8 cellular contexts compared by ENCODE assay signal in the genomic region with DNA sequence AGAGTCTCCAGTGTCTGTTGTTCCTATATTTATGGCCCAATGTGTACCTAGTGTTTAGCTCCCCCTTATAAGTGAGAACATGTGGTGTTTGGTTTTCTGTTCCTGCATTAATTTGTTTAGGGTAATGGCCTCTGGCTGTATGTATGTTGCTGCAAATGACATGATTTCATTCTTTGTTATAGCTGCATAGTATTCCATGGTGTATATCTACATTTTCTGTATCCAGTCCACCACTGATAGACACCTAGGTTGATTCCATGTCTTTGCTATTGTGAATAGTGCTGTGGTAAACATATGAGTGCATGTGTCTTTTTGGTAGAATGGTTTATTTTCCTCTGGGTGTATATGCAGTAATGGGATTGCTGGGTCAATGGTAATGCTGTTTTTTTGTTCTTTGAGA. TPM values are rescaled to one million over a fixed set of nuclear protein-coding genes. Genes with fewer than 3 reads are reported as not detected.
"Had no signal": no experiment of that assay in that cellular context is flagged by ENCODE, and none has a peak within 500 bp of the region (broad histone marks: within the 10 kb centered on the region; RNA-seq: fewer than 3 reads in every experiment).

No MANE protein-coding gene starts in this region.

RNA-seq across cellular contexts. Expression of gene AGT, which starts 15.0 kb away (rescaled TPM):
- total RNA-seq: OCI-LY7, PC-3, PC-9, RPMI7951, SJSA1, SK-MEL-5 had no signal

RNA-seq across cellular contexts. Expression of gene CAPN9, which starts 48.2 kb away (rescaled TPM):
- total RNA-seq: OCI-LY7, PC-3, PC-9, SJCRH30, SJSA1, SK-MEL-5 had no signal
- polyA plus RNA-seq: SK-N-SH had no signal
